Comparison of ENCODE assay signal across 36 cellular contexts in the genomic region with DNA sequence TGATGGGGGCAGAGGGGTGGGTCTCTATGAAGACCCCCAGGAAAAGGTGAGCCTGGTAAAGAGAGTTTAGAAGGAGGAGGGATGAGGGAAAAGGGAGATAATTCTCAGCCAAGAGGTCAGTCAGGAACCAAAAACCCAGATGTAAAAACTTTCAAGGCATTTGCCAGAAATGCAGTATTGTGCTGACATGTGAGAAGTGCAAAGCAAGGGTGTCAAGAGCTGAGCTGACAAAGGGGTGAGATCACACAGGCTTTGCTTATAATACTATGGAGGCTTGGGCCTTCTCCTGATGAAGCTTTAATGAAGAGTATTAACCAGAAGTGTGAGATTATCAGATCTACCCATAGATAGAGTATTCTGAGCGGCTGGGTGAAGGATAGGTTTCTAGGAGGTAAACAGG.
"Had no signal": no experiment of that assay in that cellular context is flagged by ENCODE, and none has a peak within 500 bp of the region (broad histone marks: within the 10 kb centered on the region; RNA-seq: fewer than 3 reads in every experiment).

No MANE protein-coding gene starts in this region.

- H3K27ac ChIP-seq: adrenal gland, breast epithelium, cardiac muscle cell, epithelial cell of prostate, esophagus squamous epithelium had no signal

- H3K36me3 Mint-ChIP-seq: activated CD4-positive, alpha-beta memory T cell treated with anti-CD3 and anti-CD28 coated beads for 36 hours; activated CD8-positive, alpha-beta memory T cell treated with anti-CD3 and anti-CD28 coated beads, Interleukin-2, amount 10 ng/mL, durations not matched to agents 7 days and 5 days; activated naive CD4-positive, alpha-beta T cell treated with anti-CD3 and anti-CD28 coated beads, Interleukin-2, amount 50 U/mL, for 24 hours; activated naive CD8-positive, alpha-beta T cell treated with anti-CD3 and anti-CD28 coated beads for 36 hours; brain; T-cell had no signal

- H3K27me3 ChIP-seq: adrenal gland, breast epithelium, cardiac muscle cell, esophagus squamous epithelium had no signal

- ATAC-seq: activated CD4-positive, alpha-beta T cell treated with anti-CD3 and anti-CD28 coated beads for 36 hours; activated CD8-positive, alpha-beta memory T cell treated with anti-CD3 and anti-CD28 coated beads, Interleukin-2, amount 10 ng/mL, durations not matched to agents 7 days and 5 days; activated CD8-positive, alpha-beta T cell treated with anti-CD3 and anti-CD28 coated beads, Interleukin-2, amount 10 ng/mL, durations not matched to agents 7 days and 5 days; activated naive CD8-positive, alpha-beta T cell treated with anti-CD3 and anti-CD28 coated beads, Interleukin-2, amount 50 U/mL, for 24 hours; effector memory CD8-positive, alpha-beta T cell; T-cell had no signal

- DNase-seq: activated CD4-positive, alpha-beta memory T cell treated with anti-CD3 and anti-CD28 coated beads for 36 hours; activated CD4-positive, alpha-beta T cell treated with anti-CD3 and anti-CD28 coated beads for 36 hours; activated CD4-positive, alpha-beta T cell treated with anti-CD3 and anti-CD28 coated beads, Interleukin-2, amount 10 ng/mL, durations not matched to agents 24 days and 14 days; activated CD4-positive, CD25-positive, alpha-beta regulatory T cell; activated CD4-positive, CD25-positive, alpha-beta regulatory T cell treated with anti-CD3 and anti-CD28 coated beads, Interleukin-2, amount 50 U/mL, for 72 hours; activated CD8-positive, alpha-beta memory T cell treated with anti-CD3 and anti-CD28 coated beads, Interleukin-2, amount 10 ng/mL, durations not matched to agents 7 days and 5 days; activated CD8-positive, alpha-beta memory T cell treated with anti-CD3 and anti-CD28 coated beads, Interleukin-2, amount 50 U/mL, for 4 hours; activated CD8-positive, alpha-beta T cell treated with anti-CD3 and anti-CD28 coated beads, Interleukin-2, amount 10 ng/mL, durations not matched to agents 7 days and 5 days; activated effector memory CD4-positive, alpha-beta T cell treated with anti-CD3 and anti-CD28 coated beads, Interleukin-2, amount 50 U/mL, for 16 hours; activated naive CD4-positive, alpha-beta T cell treated with anti-CD3 and anti-CD28 coated beads for 36 hours; activated naive CD8-positive, alpha-beta T cell treated with anti-CD3 and anti-CD28 coated beads for 36 hours; activated naive CD8-positive, alpha-beta T cell treated with anti-CD3 and anti-CD28 coated beads, Interleukin-2, amount 50 U/mL, for 24 hours; activated T-cell treated with anti-CD3 and anti-CD28 coated beads, Interleukin-2, amount 50 U/mL, for 1 hour; activated T-cell treated with anti-CD3 and anti-CD28 coated beads, Interleukin-2, amount 50 U/mL, for 48 hours; adrenal gland; amygdala; aorta; central memory CD4-positive, alpha-beta T cell; cortex of kidney; dermis blood vessel endothelial cell; effector CD4-positive, alpha-beta T cell; effector memory CD8-positive, alpha-beta T cell; esophagus squamous epithelium; foreskin fibroblast; head of caudate nucleus; SW 1271; T-cell; T1000 had no signal

- H3K9me3 Mint-ChIP-seq: activated CD4-positive, alpha-beta memory T cell treated with anti-CD3 and anti-CD28 coated beads for 36 hours; activated CD4-positive, alpha-beta T cell treated with anti-CD3 and anti-CD28 coated beads, Interleukin-2, amount 10 ng/mL, durations not matched to agents 24 days and 14 days; activated naive CD4-positive, alpha-beta T cell treated with anti-CD3 and anti-CD28 coated beads for 36 hours; activated naive CD4-positive, alpha-beta T cell treated with anti-CD3 and anti-CD28 coated beads, Interleukin-2, amount 50 U/mL, for 24 hours; activated naive CD8-positive, alpha-beta T cell treated with anti-CD3 and anti-CD28 coated beads for 36 hours; activated naive CD8-positive, alpha-beta T cell treated with anti-CD3 and anti-CD28 coated beads, Interleukin-2, amount 50 U/mL, for 24 hours; activated T-helper 1 cell treated with anti-CD3 and anti-CD28 coated beads, Interleukin-12 subunit alpha, Interleukin-12 subunit beta, Interleukin-2, Interleukin-4 antibody, amounts not matched to agents 30 ng/mL and 10 ng/mL and 1 ng/mL, durations not matched to agents 14 hours and 24 hours and 36 hours; activated T-helper 2 cell treated with anti-CD3 and anti-CD28 coated beads, Interferon-gamma antibody, Interleukin-2, Interleukin-4, amounts not matched to agents 10 μg/mL and 5 μg/mL and 100 μg/mL, durations not matched to agents 14 hours and 24 hours and 36 hours; effector memory CD8-positive, alpha-beta T cell; T-cell; T-helper 1 cell treated with Interleukin-12 subunit alpha and Interleukin-12 subunit beta and Interleukin-4 antibody, amounts not matched to agents 30 μg/mL and 1 μg/mL, for 36 hours had no signal

- H3K36me3 ChIP-seq: adrenal gland, breast epithelium, cardiac muscle cell, esophagus squamous epithelium had no signal

- H3K27ac Mint-ChIP-seq: activated CD4-positive, alpha-beta memory T cell treated with anti-CD3 and anti-CD28 coated beads for 36 hours; activated CD4-positive, alpha-beta T cell treated with anti-CD3 and anti-CD28 coated beads for 36 hours; activated CD4-positive, alpha-beta T cell treated with anti-CD3 and anti-CD28 coated beads, Interleukin-2, amount 10 ng/mL, durations not matched to agents 24 days and 14 days; activated CD8-positive, alpha-beta memory T cell treated with anti-CD3 and anti-CD28 coated beads, Interleukin-2, amount 10 ng/mL, durations not matched to agents 7 days and 5 days; activated CD8-positive, alpha-beta T cell treated with anti-CD3 and anti-CD28 coated beads, Interleukin-2, amount 10 ng/mL, durations not matched to agents 7 days and 5 days; activated naive CD4-positive, alpha-beta T cell treated with anti-CD3 and anti-CD28 coated beads for 36 hours; activated naive CD4-positive, alpha-beta T cell treated with anti-CD3 and anti-CD28 coated beads, Interleukin-2, amount 50 U/mL, for 24 hours; activated naive CD8-positive, alpha-beta T cell treated with anti-CD3 and anti-CD28 coated beads for 36 hours; activated naive CD8-positive, alpha-beta T cell treated with anti-CD3 and anti-CD28 coated beads, Interleukin-2, amount 50 U/mL, for 24 hours; activated T-helper 1 cell treated with anti-CD3 and anti-CD28 coated beads, Interleukin-12 subunit alpha, Interleukin-12 subunit beta, Interleukin-2, Interleukin-4 antibody, amounts not matched to agents 30 ng/mL and 10 ng/mL and 1 ng/mL, durations not matched to agents 14 hours and 24 hours and 36 hours; activated T-helper 2 cell treated with anti-CD3 and anti-CD28 coated beads, Interferon-gamma antibody, Interleukin-2, Interleukin-4, amounts not matched to agents 10 μg/mL and 5 μg/mL and 100 μg/mL, durations not matched to agents 14 hours and 24 hours and 36 hours; effector memory CD8-positive, alpha-beta T cell; T-cell; T-helper 1 cell treated with Interleukin-12 subunit alpha and Interleukin-12 subunit beta and Interleukin-4 antibody, amounts not matched to agents 30 μg/mL and 1 μg/mL, for 36 hours had no signal

- H3K9me3 ChIP-seq: adrenal gland, breast epithelium, esophagus squamous epithelium had no signal

- H3K4me3 ChIP-seq: adrenal gland, breast epithelium, cardiac muscle cell, esophagus squamous epithelium had no signal

- H3K4me3 Mint-ChIP-seq: activated CD4-positive, alpha-beta memory T cell treated with anti-CD3 and anti-CD28 coated beads for 36 hours; activated CD4-positive, alpha-beta T cell treated with anti-CD3 and anti-CD28 coated beads for 36 hours; activated CD4-positive, alpha-beta T cell treated with anti-CD3 and anti-CD28 coated beads, Interleukin-2, amount 10 ng/mL, durations not matched to agents 24 days and 14 days; activated CD8-positive, alpha-beta memory T cell treated with anti-CD3 and anti-CD28 coated beads, Interleukin-2, amount 10 ng/mL, durations not matched to agents 7 days and 5 days; activated CD8-positive, alpha-beta T cell treated with anti-CD3 and anti-CD28 coated beads, Interleukin-2, amount 10 ng/mL, durations not matched to agents 7 days and 5 days; activated naive CD4-positive, alpha-beta T cell treated with anti-CD3 and anti-CD28 coated beads for 36 hours; activated naive CD4-positive, alpha-beta T cell treated with anti-CD3 and anti-CD28 coated beads, Interleukin-2, amount 50 U/mL, for 24 hours; activated naive CD8-positive, alpha-beta T cell treated with anti-CD3 and anti-CD28 coated beads for 36 hours; activated naive CD8-positive, alpha-beta T cell treated with anti-CD3 and anti-CD28 coated beads, Interleukin-2, amount 50 U/mL, for 24 hours; activated T-helper 1 cell treated with anti-CD3 and anti-CD28 coated beads, Interleukin-12 subunit alpha, Interleukin-12 subunit beta, Interleukin-2, Interleukin-4 antibody, amounts not matched to agents 30 ng/mL and 10 ng/mL and 1 ng/mL, durations not matched to agents 14 hours and 24 hours and 36 hours; brain; effector memory CD8-positive, alpha-beta T cell; T-cell; T-helper 1 cell treated with Interleukin-12 subunit alpha and Interleukin-12 subunit beta and Interleukin-4 antibody, amounts not matched to agents 30 μg/mL and 1 μg/mL, for 36 hours had no signal

- H3K27me3 Mint-ChIP-seq: activated CD4-positive, alpha-beta memory T cell treated with anti-CD3 and anti-CD28 coated beads for 36 hours; activated CD4-positive, alpha-beta T cell treated with anti-CD3 and anti-CD28 coated beads for 36 hours; activated CD4-positive, alpha-beta T cell treated with anti-CD3 and anti-CD28 coated beads, Interleukin-2, amount 10 ng/mL, durations not matched to agents 24 days and 14 days; activated naive CD8-positive, alpha-beta T cell treated with anti-CD3 and anti-CD28 coated beads for 36 hours; activated naive CD8-positive, alpha-beta T cell treated with anti-CD3 and anti-CD28 coated beads, Interleukin-2, amount 50 U/mL, for 24 hours; brain had no signal
